Comparison of ENCODE assay signal across 1 cellular context in genomic region chr3:30567139-30567753, GRCh38.
TF ChIP-seq lines count a peak whose summit lies in the region.

No MANE protein-coding gene starts in this region.

TF ChIP-seq in HepG2, 621 proteins besides CTCF, POLR2A, EP300 and RAD21:
- TF ChIP-seq STAG1 (CRISPR knock-in tag; IDR thresholded peaks at IDR 0.05) (peak; percentile 48), ZMYM4 (CRISPR knock-in tag; IDR thresholded peaks at IDR 0.05) (0 out of 2 replicates have a peak, but pooled peaks have one; percentile 36), ZNF644 (CRISPR knock-in tag; IDR thresholded peaks at IDR 0.05; ENCODE audit: low read depth) (0 out of 2 replicates have a peak, but pooled peaks have one; percentile 31), SMC3 (IDR thresholded peaks at IDR 0.05; ENCODE audit: low read length) (peak; percentile 36; the same call in 1 of the 2 replicates), ZNF337 (CRISPR knock-in tag; IDR thresholded peaks at IDR 0.05; ENCODE audit: borderline replicate concordance, low read depth) (no peak)
